9 cellular contexts compared by ENCODE assay signal in genomic region chr7:127348247-127348631, GRCh38. TPM values are rescaled to one million over a fixed set of nuclear protein-coding genes. Genes with fewer than 3 reads are reported as not detected.
DNase-seq lines count a peak whose midpoint lies in the region; ATAC-seq and TF ChIP-seq lines count a peak whose summit lies in the region.
"Had no signal": no experiment of that assay in that cellular context is flagged by ENCODE, and none has a peak within 500 bp of the region (broad histone marks: within the 10 kb centered on the region; RNA-seq: fewer than 3 reads in every experiment).

No MANE protein-coding gene starts in this region.

- H3K4me1 Mint-ChIP-seq in nephron progenitor cell, result no peaks in the 10 kb centered on the region

- H3K27ac ChIP-seq in colonic mucosa, result no peak overlapping the region
- no peak overlapping the region for H3K27ac ChIP-seq in SJCRH30

- H3K36me3 ChIP-seq in BE2C (no peaks in the 10 kb centered on the region), colonic mucosa (no peaks in the 10 kb centered on the region), SJCRH30 (no peaks in the 10 kb centered on the region)

- H3K4me1 ChIP-seq in BE2C, result no peaks in the 10 kb centered on the region
- no peaks in the 10 kb centered on the region for H3K4me1 ChIP-seq in colonic mucosa
- H3K4me1 ChIP-seq in SJCRH30, result no peaks in the 10 kb centered on the region

- peak overlapping the region in 1 of 2 donors; percentile 68 for H3K9ac ChIP-seq in colonic mucosa (ENCODE audit: low read depth in 2 of 2, low read length in 2 of 2)

- H3K27me3 Mint-ChIP-seq in nephron progenitor cell (ENCODE audit: low read depth, poor library complexity), result peaks cover 57% of the 10 kb centered on the region

- H3K27ac Mint-ChIP-seq in nephron progenitor cell, result no peak overlapping the region

- peaks cover 16% of the 10 kb centered on the region for H3K36me3 Mint-ChIP-seq in nephron progenitor cell (ENCODE audit: low read depth)

- TF ChIP-seq CTCF in BE2C (IDR thresholded peaks at IDR 0.05; ENCODE audit: low read depth, low read length) (no peak), LNCaP clone FGC (IDR thresholded peaks at IDR 0.05; ENCODE audit: control insufficient read depth, extremely low read depth, insufficient read depth) (no peak), colonic mucosa (IDR thresholded peaks at IDR 0.05) (no peak), nephron progenitor cell (IDR thresholded peaks at IDR 0.05) (no peak)

- H3K9me3 ChIP-seq in BE2C (peaks cover 2% of the 10 kb centered on the region; the same call in 1 of the 2 replicates), colonic mucosa (no peaks in the 10 kb centered on the region), SJCRH30 (replicated peaks) (no peaks in the 10 kb centered on the region)

- peak overlapping the region; percentile 53 for H3K4me3 ChIP-seq in BE2C (ENCODE audit: low read depth, low read length)
- H3K4me3 ChIP-seq in LNCaP clone FGC (ENCODE audit: low read depth, low read length), result peak overlapping the region; percentile 38
- peak overlapping the region; percentile 19 for H3K4me3 ChIP-seq in colonic mucosa
- no peak overlapping the region for H3K4me3 ChIP-seq in SJCRH30

- H3K9me3 Mint-ChIP-seq in nephron progenitor cell, result peaks cover 17% of the 10 kb centered on the region

- peak overlapping the region; percentile 67 for H3K4me3 Mint-ChIP-seq in nephron progenitor cell

- H3K27me3 ChIP-seq in BE2C, result no peaks in the 10 kb centered on the region
- no peaks in the 10 kb centered on the region for H3K27me3 ChIP-seq in colonic mucosa
- no peaks in the 10 kb centered on the region for H3K27me3 ChIP-seq in SJCRH30

- DNase-seq in BE2C, result no peak
- no peak for DNase-seq in LNCaP clone FGC (ENCODE audit: low read depth)
- no peak for DNase-seq in colonic mucosa
- no peak for DNase-seq in nephron progenitor cell
- DNase-seq in stimulated activated CD4-positive, alpha-beta T cell treated with anti-CD3 and anti-CD28 coated beads, Interleukin-4, amount 100 ng/mL, for 1 hour, result no peak
- no peak for DNase-seq in SJCRH30
- no peak for DNase-seq in NCI-H1436 (lab: John Stamatoyannopoulos, UW)
- DNase-seq: NCI-H1436 treated with DMSO at 0.1 percent for 48 hours had no signal

- intact Hi-C loops in colonic mucosa (cut with DNase I), result no loop called here

- no peak for ATAC-seq in HG02884 (IDR thresholded peaks at IDR 0.05; ENCODE audit: unreplicated experiment)

RNA-seq across cellular contexts. Expression of gene ZNF800, which starts 44.3 kb away (rescaled TPM):
- 8.3 TPM for polyA plus RNA-seq in BE2C (2012; ENCODE audit: insufficient read depth, insufficient read length, low read depth)
- total RNA-seq in colonic mucosa, result 10 to 100 TPM; 27.0 to 32.4 TPM
- 25.5 and 30.1 TPM in 2 replicates for total RNA-seq in SJCRH30 (2014; rRNA removed; shearing (Covaris generic))
